Comparison of ENCODE assay signal across 8 cellular contexts in the genomic region with DNA sequence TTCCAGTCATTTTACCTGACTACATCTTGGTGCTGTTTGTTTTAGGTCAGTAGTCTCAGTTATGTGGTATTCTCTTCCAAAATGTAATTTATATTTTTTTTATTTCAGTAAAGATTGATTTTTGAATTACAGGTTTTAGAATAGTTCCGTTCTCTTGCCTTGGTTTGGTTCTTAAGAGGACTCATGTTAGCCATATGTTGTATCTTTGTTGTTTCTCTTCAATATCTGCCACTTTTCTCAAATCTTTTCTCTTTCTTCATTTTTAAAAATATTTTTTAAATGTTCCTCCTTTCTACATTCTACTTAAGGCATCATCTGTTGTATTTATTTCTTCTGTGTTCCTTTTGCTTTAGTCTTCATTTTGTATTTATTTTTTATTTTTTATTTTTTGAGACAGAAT.
"Had no signal": no experiment of that assay in that cellular context is flagged by ENCODE, and none has a peak within 500 bp of the region (broad histone marks: within the 10 kb centered on the region; RNA-seq: fewer than 3 reads in every experiment).

No MANE protein-coding gene starts in this region.

- H3K27ac ChIP-seq: GM23248 had no signal

- H3K9me3 Mint-ChIP-seq: HFFc6 had no signal

- H3K4me3 ChIP-seq: GM23248, GM23338, HAP-1 had no signal

- H3K4me3 Mint-ChIP-seq: GM23338, H9, HFFc6 had no signal

- DNase-seq: GM23248, GOT3, H7, H9, HCEC 1CT, HFFc6 had no signal

- H3K27ac Mint-ChIP-seq: GM23338, H9, HFFc6 had no signal
